Comparison of ENCODE assay signal across 2 cellular contexts in genomic region chr7:94650137-94650536, GRCh38.
TF ChIP-seq lines count a peak whose summit lies in the region.

No MANE protein-coding gene starts in this region.

TF ChIP-seq in IMR-90, 13 proteins besides CTCF, POLR2A, EP300 and RAD21:
- TF ChIP-seq RFX5 (IDR thresholded peaks at IDR 0.05; ENCODE audit: low read depth, low read length) (no peak), CEBPB (IDR thresholded peaks at IDR 0.05; ENCODE audit: low read depth, low read length) (no peak), ELK1 (IDR thresholded peaks at IDR 0.05; ENCODE audit: borderline replicate concordance, low read depth, low read length) (no peak), RCOR1 (IDR thresholded peaks at IDR 0.05; ENCODE audit: insufficient replicate concordance, low read length) (no peak), USF2 (IDR thresholded peaks at IDR 0.05; ENCODE audit: low read depth, low read length) (no peak), BHLHE40 (IDR thresholded peaks at IDR 0.05; ENCODE audit: low read depth, low read length) (no peak), CHD1 (IDR thresholded peaks at IDR 0.05; ENCODE audit: low read depth, low read length) (no peak), MAFK (IDR thresholded peaks at IDR 0.05; ENCODE audit: low read depth, low read length) (no peak), NFE2L2 (IDR thresholded peaks at IDR 0.05; ENCODE audit: low read depth, low read length) (no peak), FOS (IDR thresholded peaks at IDR 0.05; ENCODE audit: low read depth, low read length) (no peak), MAZ (IDR thresholded peaks at IDR 0.05; ENCODE audit: borderline replicate concordance, low read depth, low read length) (no peak), MXI1 (IDR thresholded peaks at IDR 0.05; ENCODE audit: borderline replicate concordance, low read depth, low read length) (no peak)

TF ChIP-seq in GM12891, 5 proteins besides CTCF, POLR2A, EP300 and RAD21:
- TF ChIP-seq POU2F2 (IDR thresholded peaks at IDR 0.05; ENCODE audit: low read depth, low read length), result no peak
- no peak for TF ChIP-seq SPI1 (IDR thresholded peaks at IDR 0.05; ENCODE audit: low read depth, low read length)
- TF ChIP-seq POLR2AphosphoS5 (IDR thresholded peaks at IDR 0.05; ENCODE audit: low read depth, low read length), result no peak
- TF ChIP-seq PAX5 (IDR thresholded peaks at IDR 0.05; ENCODE audit: insufficient read depth, low read length, severe bottlenecking), result no peak
- no peak for TF ChIP-seq TAF1 (IDR thresholded peaks at IDR 0.05; ENCODE audit: low read depth, low read length)
